Comparison of ENCODE assay signal across 11 cellular contexts in the genomic region with DNA sequence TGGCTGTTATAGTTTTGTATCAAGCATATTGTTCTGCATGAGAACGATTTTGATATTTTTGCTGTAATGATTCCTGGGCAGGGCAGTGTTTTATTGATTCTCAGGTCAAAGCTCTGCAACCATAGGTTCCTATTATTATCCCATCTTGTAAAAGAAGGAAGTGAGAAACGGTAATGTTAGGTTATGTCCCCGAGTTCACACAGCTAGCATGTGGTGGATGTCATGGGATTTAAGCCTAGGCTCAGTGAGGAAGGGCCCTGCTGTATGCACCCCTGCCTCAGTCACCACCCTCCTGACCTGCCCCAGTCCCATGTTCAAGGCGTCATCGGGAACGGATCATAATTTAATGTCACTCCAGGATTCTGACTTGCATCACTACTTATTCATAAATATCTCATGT. TPM values are rescaled to one million over a fixed set of nuclear protein-coding genes. Genes with fewer than 3 reads are reported as not detected.
DNase-seq lines count a peak whose midpoint lies in the region; ATAC-seq, FAIRE-seq and TF ChIP-seq lines count a peak whose summit lies in the region.
"Had no signal": no experiment of that assay in that cellular context is flagged by ENCODE, and none has a peak within 500 bp of the region (broad histone marks: within the 10 kb centered on the region; RNA-seq: fewer than 3 reads in every experiment).

No MANE protein-coding gene starts in this region.

- WGBS in HepG2 (ENCODE audit: low lambda C conversion rate), result 95% methylated on average over 6 of the region's 6 CpGs
- WGBS in gastroesophageal sphincter (ENCODE audit: low coverage in 1 of 2), 2 donors, result 80 to 83% methylated on average over 6 of the region's 6 CpGs

- no peaks in the 10 kb centered on the region for H3K9me3 ChIP-seq in HepG2 (ENCODE audit: low read length)
- H3K9me3 ChIP-seq in gastroesophageal sphincter, result no peaks in the 10 kb centered on the region

- in situ Hi-C loops in HepG2 (cut with HindIII; ENCODE audit: extremely low pct_ligation_motif_present, low pct_unique_long_range_greater_than_20kb), result no loop called here

- CTCF ChIA-PET in HepG2 (lab: Yijun Ruan, JAX; ENCODE audit: low intra/inter-chr PET ratio, low total read pairs), result interaction anchor here (0.8 to 1.6 kb wide), 3 partner anchors 15 to 104 kb away, joined by 3 to 6 read pairs (median 3); no protein-coding TSS in a partner anchor

- peaks cover 55% of the 10 kb centered on the region for H4K20me1 ChIP-seq in HepG2 (ENCODE audit: insufficient read depth, low read length)

- TF ChIP-seq POLR2A in HepG2 (IDR thresholded peaks at IDR 0.05; ENCODE audit: insufficient read depth in 1 of 2, low read depth in 2 of 2, low read length in 2 of 2) (no peak), gastroesophageal sphincter (IDR thresholded peaks at IDR 0.05) (no peak)

- H3K4me3 ChIP-seq in HepG2 (replicated peaks in 1 of 3; ENCODE audit: insufficient read depth in 1 of 3, low read depth in 2 of 3, low read length in 3 of 3) (no peak overlapping the region), gastroesophageal sphincter (no peak overlapping the region)

- TF ChIP-seq CTCF in HepG2 (CRISPR knock-in tag; IDR thresholded peaks at IDR 0.05), result no peak
- TF ChIP-seq CTCF in gastroesophageal sphincter (IDR thresholded peaks at IDR 0.05), result no peak

- intact Hi-C loops in HepG2 (cut with micrococcal nuclease; ENCODE audit: unreplicated experiment), result no loop called here

- TF ChIP-seq EP300 in HepG2 (IDR thresholded peaks at IDR 0.05; ENCODE audit: low read depth in 2 of 2, low read length in 2 of 2) (no peak), HepG2 (CRISPR knock-in tag; IDR thresholded peaks at IDR 0.05; ENCODE audit: borderline replicate concordance) (no peak), gastroesophageal sphincter (IDR thresholded peaks at IDR 0.05) (no peak)

- H3K36me3 ChIP-seq in HepG2 (replicated peaks in 1 of 2; ENCODE audit: control insufficient read depth in 1 of 2, insufficient read depth in 2 of 2, low read length in 2 of 2), result peaks cover 39 to 95% of the 10 kb centered on the region in 2 experiments
- H3K36me3 ChIP-seq in gastroesophageal sphincter, result peaks cover 0 to 74% of the 10 kb centered on the region in 2 donors

- H3K27ac ChIP-seq in HepG2 (ENCODE audit: extremely low read length, insufficient read depth, low read length) (no peak overlapping the region), gastroesophageal sphincter (no peak overlapping the region)

- no peak for TF ChIP-seq RAD21 in HepG2 (CRISPR knock-in tag; IDR thresholded peaks at IDR 0.05)

- H3K4me1 ChIP-seq in HepG2 (ENCODE audit: insufficient read depth, low read length), result peaks cover 27% of the 10 kb centered on the region
- no peaks in the 10 kb centered on the region for H3K4me1 ChIP-seq in gastroesophageal sphincter

- ATAC-seq in GM18867 (IDR thresholded peaks at IDR 0.05; ENCODE audit: unreplicated experiment) (peak; percentile 84), GM21717 (IDR thresholded peaks at IDR 0.05; ENCODE audit: unreplicated experiment) (peak; percentile 98), HG03342 (IDR thresholded peaks at IDR 0.05; ENCODE audit: unreplicated experiment) (peak; percentile 96), HepG2 (no peak), gastroesophageal sphincter (no peak)

- no peak overlapping the region for H2AFZ ChIP-seq in HepG2 (ENCODE audit: low read length)

- BruUV-seq in HepG2 (replicated peaks; lab: Mats Ljungman, UMichigan), result no TSS peak

- H3K4me2 ChIP-seq in HepG2 (ENCODE audit: low read depth, low read length), result no peak overlapping the region

- POLR2A ChIA-PET in HepG2 (lab: Yijun Ruan, JAX), result interaction anchor here (1.4 kb wide), 1 partner anchor 100 kb away, joined by 3 read pairs; no protein-coding TSS in a partner anchor

- H3K9ac ChIP-seq in HepG2 (ENCODE audit: insufficient read depth, low read depth, low read length), result no peak overlapping the region

- H3K27me3 ChIP-seq in HepG2 (ENCODE audit: control insufficient read depth in 1 of 2, insufficient read depth in 2 of 2, low read length in 2 of 2) (no peaks in the 10 kb centered on the region), gastroesophageal sphincter (no peaks in the 10 kb centered on the region)

- DNase-seq in HepG2 (ENCODE audit: low spot score), result no peak
- DNase-seq in SW480 (ENCODE audit: low spot score), result no peak
- DNase-seq in NCI-H226, result no peak
- DNase-seq in T-helper 1 cell, result no peak
- DNase-seq: DMS53, mammary epithelial cell, NCI-H2171 treated with DMSO at 0.1 percent for 48 hours had no signal

- FAIRE-seq in HepG2 (lab: Jason Lieb, UNC), result no peak

- peaks cover 86% of the 10 kb centered on the region for H3K79me2 ChIP-seq in HepG2 (ENCODE audit: insufficient read depth, low read length)

RNA-seq across cellular contexts. Expression of gene ACP1, which starts 10.7 kb away (rescaled TPM):
- total RNA-seq in HepG2 (2016; rRNA removed; fragmentation: Illumina TruSeq; extraction: Trizol) (246 and 290 TPM in 2 replicates), gastroesophageal sphincter (100 to 1,000 TPM in 1 of 4 donors, 10 to 100 TPM in 3; 79.5 to 115 (median 82.0) TPM)
- 198 and 234 TPM in 2 replicates for total RNA-seq in HepG2 (2016; cell fraction: cytosol; rRNA removed; fragmentation: Illumina TruSeq; extraction: Trizol; ENCODE audit: low read depth)
- total RNA-seq in HepG2 (2016; cell fraction: insoluble cytoplasmic fraction; rRNA removed; fragmentation: Illumina TruSeq; extraction: Trizol), result 252 and 306 TPM in 2 replicates
- total RNA-seq in HepG2 (2016; cell fraction: membrane; rRNA removed; fragmentation: Illumina TruSeq; extraction: Trizol), result 319 and 324 TPM in 2 replicates
- total RNA-seq in HepG2 (2016; cell fraction: nucleus; rRNA removed; fragmentation: Illumina TruSeq; extraction: Trizol), result 159 and 173 TPM in 2 replicates
- polyA plus RNA-seq in HepG2 (2011; rRNA removed), result 280 and 348 TPM in 2 replicates
- 192 and 226 TPM in 2 replicates for polyA plus RNA-seq in HepG2 (2011; cell fraction: cytosol; rRNA removed)
- 139 and 154 TPM in 2 replicates for polyA plus RNA-seq in HepG2 (2011; cell fraction: nucleus; rRNA removed)
- polyA plus RNA-seq in HepG2 (2012), result 301 and 382 TPM in 2 replicates
- polyA plus RNA-seq in HepG2 (2016; cell fraction: cytosol; fragmentation: Illumina TruSeq; extraction: Trizol; ENCODE audit: low read depth), result 328 and 393 TPM in 2 replicates
- 381 and 406 TPM in 2 replicates for polyA plus RNA-seq in HepG2 (2016; cell fraction: insoluble cytoplasmic fraction; fragmentation: Illumina TruSeq; extraction: Trizol; ENCODE audit: low read depth)
- polyA plus RNA-seq in HepG2 (2016; cell fraction: membrane; fragmentation: Illumina TruSeq; extraction: Trizol; ENCODE audit: low read depth), result 353 and 372 TPM in 2 replicates
- 287 and 295 TPM in 2 replicates for polyA plus RNA-seq in HepG2 (2016; cell fraction: nucleus; fragmentation: Illumina TruSeq; extraction: Trizol; ENCODE audit: insufficient read depth, low read depth)
- polyA minus RNA-seq in HepG2 (2011; rRNA and poly(A)+ RNA removed; ENCODE audit: low replicate concordance), result 137 and 198 TPM in 2 replicates
- polyA minus RNA-seq in HepG2 (2011; cell fraction: cytosol; rRNA and poly(A)+ RNA removed), result 154 and 160 TPM in 2 replicates
- polyA minus RNA-seq in HepG2 (2011; cell fraction: nucleus; rRNA and poly(A)+ RNA removed), result 316 and 328 TPM in 2 replicates

RNA-seq across cellular contexts. Expression of gene SH3YL1, which starts 11.6 kb away (rescaled TPM):
- total RNA-seq in HepG2 (2016; rRNA removed; fragmentation: Illumina TruSeq; extraction: Trizol), result 8.8 and 13.0 TPM in 2 replicates
- 4.1 and 4.9 TPM in 2 replicates for total RNA-seq in HepG2 (2016; cell fraction: cytosol; rRNA removed; fragmentation: Illumina TruSeq; extraction: Trizol; ENCODE audit: low read depth)
- total RNA-seq in HepG2 (2016; cell fraction: insoluble cytoplasmic fraction; rRNA removed; fragmentation: Illumina TruSeq; extraction: Trizol), result 8.7 and 10.6 TPM in 2 replicates
- total RNA-seq in HepG2 (2016; cell fraction: membrane; rRNA removed; fragmentation: Illumina TruSeq; extraction: Trizol), result 6.5 and 8.7 TPM in 2 replicates
- 19.0 and 22.6 TPM in 2 replicates for total RNA-seq in HepG2 (2016; cell fraction: nucleus; rRNA removed; fragmentation: Illumina TruSeq; extraction: Trizol)
- polyA plus RNA-seq in HepG2 (2011; rRNA removed), result 38.1 and 48.2 TPM in 2 replicates
- polyA plus RNA-seq in HepG2 (2011; cell fraction: cytosol; rRNA removed), result 22.1 and 28.8 TPM in 2 replicates
- polyA plus RNA-seq in HepG2 (2011; cell fraction: nucleus; rRNA removed), result 105 and 110 TPM in 2 replicates
- 34.7 and 61.3 TPM in 2 replicates for polyA plus RNA-seq in HepG2 (2012)
- 3.9 and 4.4 TPM in 2 replicates for polyA plus RNA-seq in HepG2 (2016; cell fraction: cytosol; fragmentation: Illumina TruSeq; extraction: Trizol; ENCODE audit: low read depth)
- polyA plus RNA-seq in HepG2 (2016; cell fraction: insoluble cytoplasmic fraction; fragmentation: Illumina TruSeq; extraction: Trizol; ENCODE audit: low read depth), result 12.2 TPM in 2 replicates
- polyA plus RNA-seq in HepG2 (2016; cell fraction: membrane; fragmentation: Illumina TruSeq; extraction: Trizol; ENCODE audit: low read depth), result 6.9 and 8.4 TPM in 2 replicates
- polyA plus RNA-seq in HepG2 (2016; cell fraction: nucleus; fragmentation: Illumina TruSeq; extraction: Trizol; ENCODE audit: insufficient read depth, low read depth), result 34.5 and 42.6 TPM in 2 replicates
- polyA minus RNA-seq in HepG2 (2011; rRNA and poly(A)+ RNA removed; ENCODE audit: low replicate concordance), result 8.2 and 18.1 TPM in 2 replicates
- polyA minus RNA-seq in HepG2 (2011; cell fraction: cytosol; rRNA and poly(A)+ RNA removed), result 10.2 and 13.8 TPM in 2 replicates
- polyA minus RNA-seq in HepG2 (2011; cell fraction: nucleus; rRNA and poly(A)+ RNA removed), result 143 and 147 TPM in 2 replicates
- total RNA-seq in gastroesophageal sphincter, result 10 to 100 TPM; 14.9 to 31.4 (median 26.7) TPM

RNA-seq across cellular contexts. Expression of gene ALKAL2, which starts 12.4 kb away (rescaled TPM):
- 0.22 TPM in 1 of 2 replicates, not detected in the other for total RNA-seq in HepG2 (2016; rRNA removed; fragmentation: Illumina TruSeq; extraction: Trizol)
- total RNA-seq in HepG2 (2016; cell fraction: cytosol; rRNA removed; fragmentation: Illumina TruSeq; extraction: Trizol; ENCODE audit: low read depth), result not detected in 2 replicates
- total RNA-seq in HepG2 (2016; cell fraction: insoluble cytoplasmic fraction; rRNA removed; fragmentation: Illumina TruSeq; extraction: Trizol), result 0.22 TPM in 1 of 2 replicates, not detected in the other
- total RNA-seq in HepG2 (2016; cell fraction: membrane; rRNA removed; fragmentation: Illumina TruSeq; extraction: Trizol), result 0.77 and 0.93 TPM in 2 replicates
- not detected in 2 replicates for total RNA-seq in HepG2 (2016; cell fraction: nucleus; rRNA removed; fragmentation: Illumina TruSeq; extraction: Trizol)
- 1.7 and 2.9 TPM in 2 replicates for polyA plus RNA-seq in HepG2 (2011; rRNA removed)
- polyA plus RNA-seq in HepG2 (2011; cell fraction: cytosol; rRNA removed), result 0.89 and 1.5 TPM in 2 replicates
- polyA plus RNA-seq in HepG2 (2011; cell fraction: nucleus; rRNA removed), result 0.82 and 1.1 TPM in 2 replicates
- polyA plus RNA-seq in HepG2 (2012), result 1.5 and 2.3 TPM in 2 replicates
- 0.12 and 0.19 TPM in 2 replicates for polyA plus RNA-seq in HepG2 (2016; cell fraction: cytosol; fragmentation: Illumina TruSeq; extraction: Trizol; ENCODE audit: low read depth)
- polyA plus RNA-seq in HepG2 (2016; cell fraction: insoluble cytoplasmic fraction; fragmentation: Illumina TruSeq; extraction: Trizol; ENCODE audit: low read depth), result 0.35 TPM in 1 of 2 replicates, not detected in the other
- 0.22 and 0.45 TPM in 2 replicates for polyA plus RNA-seq in HepG2 (2016; cell fraction: membrane; fragmentation: Illumina TruSeq; extraction: Trizol; ENCODE audit: low read depth)
- 0.72 and 1.0 TPM in 2 replicates for polyA plus RNA-seq in HepG2 (2016; cell fraction: nucleus; fragmentation: Illumina TruSeq; extraction: Trizol; ENCODE audit: insufficient read depth, low read depth)
- not detected in 2 replicates for polyA minus RNA-seq in HepG2 (2011; rRNA and poly(A)+ RNA removed; ENCODE audit: low replicate concordance)
- polyA minus RNA-seq in HepG2 (2011; cell fraction: cytosol; rRNA and poly(A)+ RNA removed), result 0.59 TPM in 1 of 2 replicates, not detected in the other
- polyA minus RNA-seq in HepG2 (2011; cell fraction: nucleus; rRNA and poly(A)+ RNA removed), result 1.4 and 1.5 TPM in 2 replicates
- total RNA-seq in gastroesophageal sphincter, result 10 to 100 TPM in 1 of 4 donors, under 1 TPM in 2, not detected in 1; 0.30 to 15.9 (median 0.89) TPM
- total RNA-seq: mammary epithelial cell had no signal
- polyA plus RNA-seq: mammary epithelial cell had no signal

Comparison
In these comparisons a context has a peak if more than half of its experiments do, and no peak if none do; other contexts are left out.
1. ATAC-seq: peak in GM18867 (single experiment), GM21717 (single experiment) and HG03342 (single experiment); none in HepG2 (single experiment) and gastroesophageal sphincter (single experiment).